In genomic region chr7:46215987-46216567, GRCh38 we compare ENCODE assay signal across 1 cellular context.
TF ChIP-seq lines count a peak whose summit lies in the region.

No MANE protein-coding gene starts in this region.

TF ChIP-seq in HepG2, 621 proteins besides CTCF, POLR2A, EP300 and RAD21 (continued from another document and continues in another):
- TF ChIP-seq PLSCR1 (CRISPR knock-in tag; IDR thresholded peaks at IDR 0.05; ENCODE audit: borderline replicate concordance) (no peak), HMGA1 (CRISPR knock-in tag; conservative IDR thresholded peaks at IDR 0.05) (no peak), SKI (IDR thresholded peaks at IDR 0.05; ENCODE audit: partially characterized antibody) (peak; percentile 77), ZSCAN25 (CRISPR knock-in tag; IDR thresholded peaks at IDR 0.05) (peak; percentile 37; the same call in 1 of the 2 replicates), ETV5 (CRISPR knock-in tag; IDR thresholded peaks at IDR 0.05; ENCODE audit: borderline replicate concordance) (peak; percentile 72; the same call in 1 of the 2 replicates), FOXP4 (CRISPR knock-in tag; IDR thresholded peaks at IDR 0.05) (peak; percentile 84), ZSCAN29 (CRISPR knock-in tag; conservative IDR thresholded peaks at IDR 0.05) (no peak), NR2F2 (IDR thresholded peaks at IDR 0.05; ENCODE audit: borderline replicate concordance, low read depth) (peak; percentile 35; the same call in 1 of the 2 replicates), ZNF616 (CRISPR knock-in tag; IDR thresholded peaks at IDR 0.05; ENCODE audit: low read depth) (no peak), SIX4 (CRISPR knock-in tag; IDR thresholded peaks at IDR 0.05) (peak; percentile 83), STAT6 (CRISPR knock-in tag; IDR thresholded peaks at IDR 0.05; ENCODE audit: borderline replicate concordance) (no peak), RBFOX2 (IDR thresholded peaks at IDR 0.05; ENCODE audit: low read depth, low read length) (no peak), ZBTB25 (CRISPR knock-in tag; IDR thresholded peaks at IDR 0.05) (peak; percentile 79), TBL1XR1 (IDR thresholded peaks at IDR 0.05; ENCODE audit: borderline replicate concordance, low read length, partially characterized antibody) (peak; percentile 54), MED8 (CRISPR knock-in tag; IDR thresholded peaks at IDR 0.05; ENCODE audit: insufficient replicate concordance) (peak; percentile 71), ZNF501 (CRISPR knock-in tag; IDR thresholded peaks at IDR 0.05) (peak; percentile 69; the same call in 1 of the 2 replicates), KAT8 (CRISPR knock-in tag; IDR thresholded peaks at IDR 0.05) (peak; percentile 70; the same call in 1 of the 2 replicates), ZNF207 (IDR thresholded peaks at IDR 0.05; ENCODE audit: borderline replicate concordance) (no peak), TAF1 (CRISPR knock-in tag; IDR thresholded peaks at IDR 0.05) (peak; percentile 23; the same call in 1 of the 2 replicates), ZNF609 (CRISPR knock-in tag; IDR thresholded peaks at IDR 0.05; ENCODE audit: borderline replicate concordance) (peak; percentile 50; the same call in 1 of the 2 replicates), GMEB1 (CRISPR knock-in tag; IDR thresholded peaks at IDR 0.05; ENCODE audit: borderline replicate concordance) (peak; percentile 5; the same call in 1 of the 2 replicates), ZNF33B (CRISPR knock-in tag; IDR thresholded peaks at IDR 0.05) (no peak), MTERF4 (CRISPR knock-in tag; IDR thresholded peaks at IDR 0.05) (no peak), TARDBP (CRISPR knock-in tag; IDR thresholded peaks at IDR 0.05) (peak; percentile 82), ZNF614 (CRISPR knock-in tag; IDR thresholded peaks at IDR 0.05; ENCODE audit: borderline replicate concordance) (peak; percentile 76; the same call in 1 of the 2 replicates), KAT7 (CRISPR knock-in tag; IDR thresholded peaks at IDR 0.05; ENCODE audit: borderline replicate concordance) (no peak), SKIL (CRISPR knock-in tag; IDR thresholded peaks at IDR 0.05; ENCODE audit: borderline replicate concordance) (peak; percentile 92), JUN (CRISPR knock-in tag; IDR thresholded peaks at IDR 0.05) (no peak), HIC2 (CRISPR knock-in tag; IDR thresholded peaks at IDR 0.05; ENCODE audit: low read depth) (peak; percentile 53; the same call in 1 of the 2 replicates), NR1H2 (CRISPR knock-in tag; IDR thresholded peaks at IDR 0.05; ENCODE audit: borderline replicate concordance, low read depth) (no peak), ZSCAN9 (CRISPR knock-in tag; IDR thresholded peaks at IDR 0.05; ENCODE audit: borderline replicate concordance) (0 out of 2 replicates have a peak, but pooled peaks have one; percentile 48), KLF11 (CRISPR knock-in tag; IDR thresholded peaks at IDR 0.05) (0 out of 2 replicates have a peak, but pooled peaks have one; percentile 72), RCOR2 (CRISPR knock-in tag; IDR thresholded peaks at IDR 0.05) (0 out of 2 replicates have a peak, but pooled peaks have one; percentile 70), ZBTB10 (CRISPR knock-in tag; IDR thresholded peaks at IDR 0.05; ENCODE audit: borderline replicate concordance) (peak; percentile 75; the same call in 1 of the 2 replicates), POLR2AphosphoS5 (IDR thresholded peaks at IDR 0.05; ENCODE audit: low read depth, low read length) (no peak), MEIS1 (CRISPR knock-in tag; IDR thresholded peaks at IDR 0.05; ENCODE audit: borderline replicate concordance) (no peak)
